8 cellular contexts compared by ENCODE assay signal in genomic region chr5:141734501-141735231, GRCh38. TPM values are rescaled to one million over a fixed set of nuclear protein-coding genes. Genes with fewer than 3 reads are reported as not detected.
A peak's percentile ranks its signal among the peaks of the same experiment; 100 is the strongest.
DNase-seq lines count a peak whose midpoint lies in the region; ATAC-seq and TF ChIP-seq lines count a peak whose summit lies in the region.

No MANE protein-coding gene starts in this region.

- H3K4me1 ChIP-seq in spleen, result no peaks in the 10 kb centered on the region

- H3K9me3 ChIP-seq in spleen, result no peaks in the 10 kb centered on the region

- peaks cover 0 to 42% (median 0%) of the 10 kb centered on the region in 7 donors for H3K27me3 ChIP-seq in spleen (replicated peaks in 1 of 7)

- TF ChIP-seq POLR2A in spleen (IDR thresholded peaks at IDR 0.05), result no peak

- H3K4me3 Mint-ChIP-seq in activated T-cell treated with anti-CD3 and anti-CD28 coated beads, Interleukin-2, amount 50 U/mL, for 72 hours, result no peak overlapping the region
- no peak overlapping the region for H3K4me3 Mint-ChIP-seq in activated naive CD8-positive, alpha-beta T cell treated with anti-CD3 and anti-CD28 coated beads, Interleukin-2, amount 50 U/mL, for 24 hours

- 43 to 52% (median 47%) methylated on average over 4 of the region's 4 CpGs for WGBS in spleen, 5 donors

- no peak overlapping the region for H3K27ac Mint-ChIP-seq in activated T-cell treated with anti-CD3 and anti-CD28 coated beads, Interleukin-2, amount 50 U/mL, for 72 hours
- H3K27ac Mint-ChIP-seq in activated naive CD8-positive, alpha-beta T cell treated with anti-CD3 and anti-CD28 coated beads, Interleukin-2, amount 50 U/mL, for 24 hours, result no peak overlapping the region

- ATAC-seq in activated T-cell treated with anti-CD3 and anti-CD28 coated beads, Interleukin-2, amount 50 U/mL, for 72 hours (replicated peaks in 1 of 2), result no peak
- no peak for ATAC-seq in activated naive CD8-positive, alpha-beta T cell treated with anti-CD3 and anti-CD28 coated beads, Interleukin-2, amount 50 U/mL, for 24 hours
- ATAC-seq in left lobe of liver, result peak; percentile 82
- ATAC-seq in GM21786 (IDR thresholded peaks at IDR 0.05; ENCODE audit: unreplicated experiment), result no peak

- intact Hi-C loops in spleen (cut with DNase I; ENCODE audit: low total_unique reads), result no loop called here

- no peak overlapping the region for H3K4me3 ChIP-seq in spleen

- no peak overlapping the region for H3K27ac ChIP-seq in spleen

- DNase-seq in activated T-cell treated with anti-CD3 and anti-CD28 coated beads, Interleukin-2, amount 50 U/mL, for 72 hours, result peak; percentile 25 to 36
- no peak for DNase-seq in activated T-cell treated with anti-CD3 and anti-CD28 coated beads for 4 hours
- peak; percentile 72 for DNase-seq in NCI-H345 (lab: John Stamatoyannopoulos, UW)
- peak; percentile 38 for DNase-seq in activated naive CD8-positive, alpha-beta T cell treated with anti-CD3 and anti-CD28 coated beads, Interleukin-2, amount 50 U/mL, for 24 hours
- DNase-seq in left lobe of liver (ENCODE audit: low spot score), result no peak
- no peak for DNase-seq in spleen
- no peak for DNase-seq in 8988T

- no peaks in the 10 kb centered on the region for H3K36me3 ChIP-seq in spleen

- no peaks in the 10 kb centered on the region for H3K4me1 Mint-ChIP-seq in activated T-cell treated with anti-CD3 and anti-CD28 coated beads, Interleukin-2, amount 50 U/mL, for 72 hours (ENCODE audit: low read depth)
- no peaks in the 10 kb centered on the region for H3K4me1 Mint-ChIP-seq in activated naive CD8-positive, alpha-beta T cell treated with anti-CD3 and anti-CD28 coated beads, Interleukin-2, amount 50 U/mL, for 24 hours

- H3K36me3 Mint-ChIP-seq in activated T-cell treated with anti-CD3 and anti-CD28 coated beads, Interleukin-2, amount 50 U/mL, for 72 hours (ENCODE audit: insufficient read depth in 2 of 2), result no peaks in the 10 kb centered on the region
- no peaks in the 10 kb centered on the region for H3K36me3 Mint-ChIP-seq in activated naive CD8-positive, alpha-beta T cell treated with anti-CD3 and anti-CD28 coated beads, Interleukin-2, amount 50 U/mL, for 24 hours (ENCODE audit: low read depth)

- no peaks in the 10 kb centered on the region for H3K9me3 Mint-ChIP-seq in activated T-cell treated with anti-CD3 and anti-CD28 coated beads, Interleukin-2, amount 50 U/mL, for 72 hours
- H3K9me3 Mint-ChIP-seq in activated naive CD8-positive, alpha-beta T cell treated with anti-CD3 and anti-CD28 coated beads, Interleukin-2, amount 50 U/mL, for 24 hours, result no peaks in the 10 kb centered on the region

- TF ChIP-seq CTCF in spleen (IDR thresholded peaks at IDR 0.05 in 8 of 11, conservative IDR thresholded peaks at IDR 0.05 in 3 of 11), result no peak

- peaks cover 50% of the 10 kb centered on the region for H3K27me3 Mint-ChIP-seq in activated T-cell treated with anti-CD3 and anti-CD28 coated beads, Interleukin-2, amount 50 U/mL, for 72 hours (ENCODE audit: low read depth)
- peaks cover 18% of the 10 kb centered on the region for H3K27me3 Mint-ChIP-seq in activated naive CD8-positive, alpha-beta T cell treated with anti-CD3 and anti-CD28 coated beads, Interleukin-2, amount 50 U/mL, for 24 hours

RNA-seq across cellular contexts. Expression of gene ARAP3, which starts 52.6 kb away (rescaled TPM):
- 1 to 10 TPM; 3.2 to 4.1 TPM for total RNA-seq in activated T-cell treated with anti-CD3 and anti-CD28 coated beads, Interleukin-2, amount 50 U/mL, for 72 hours
- total RNA-seq in left lobe of liver (3.3 TPM), spleen (10 to 100 TPM; 11.9 to 31.2 (median 19.3) TPM)
- 10 to 100 TPM in 2 of 3 donors, 1 to 10 TPM in 1; 4.0 to 14.6 (median 12.8) TPM for polyA plus RNA-seq in spleen

Comparison
In these comparisons a context has a peak if more than half of its experiments do, and no peak if none do; other contexts are left out.
1. DNase-seq: peak in activated T-cell treated with anti-CD3 and anti-CD28 coated beads, Interleukin-2, amount 50 U/mL, for 72 hours (2 of 2), NCI-H345 (single experiment) and activated naive CD8-positive, alpha-beta T cell treated with anti-CD3 and anti-CD28 coated beads, Interleukin-2, amount 50 U/mL, for 24 hours (single experiment); none in activated T-cell treated with anti-CD3 and anti-CD28 coated beads for 4 hours (single experiment), left lobe of liver (single experiment), spleen (single experiment) and 8988T (single experiment).